ENCODE assay signal across 8 cellular contexts in the genomic region with DNA sequence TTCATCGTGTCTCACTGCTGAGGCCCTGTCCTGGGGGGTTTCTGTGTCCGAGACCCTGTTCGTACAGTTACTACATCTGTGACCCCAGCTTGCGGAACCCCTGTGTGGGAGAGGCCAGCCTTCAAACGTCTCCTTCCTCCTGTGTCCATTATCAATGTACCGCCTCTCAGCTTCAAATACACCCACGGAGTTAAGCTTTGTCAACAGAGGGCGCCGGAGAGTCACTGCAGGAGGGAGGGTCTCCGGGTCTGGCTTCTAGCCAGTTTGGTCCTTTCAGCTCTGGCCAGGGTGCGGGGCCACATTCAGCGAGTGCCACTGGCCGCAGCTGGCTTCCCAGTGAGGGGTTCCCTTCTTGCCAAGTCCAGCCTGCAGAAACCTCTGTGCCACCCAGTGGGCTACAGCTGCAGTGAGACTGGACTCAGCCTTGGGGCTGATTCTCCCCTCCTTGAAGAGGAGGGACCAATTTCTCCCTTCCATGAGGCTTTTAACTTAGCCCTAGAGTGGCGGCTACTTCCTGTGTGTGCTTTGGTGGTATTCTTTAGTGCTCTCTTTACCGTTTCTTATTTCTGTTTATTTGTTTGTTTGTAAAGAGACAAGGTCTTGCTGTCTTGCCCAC. TPM values are rescaled to one million over a fixed set of nuclear protein-coding genes. Genes with fewer than 3 reads are reported as not detected.
DNase-seq lines count a peak whose midpoint lies in the region; ATAC-seq and TF ChIP-seq lines count a peak whose summit lies in the region.
"Not testable (repeated sequence)": the region's sequence is repeated elsewhere in the genome, so short reads cannot be mapped to it uniquely, and the experiment has no call there.

No MANE protein-coding gene starts in this region.

- H3K4me3 ChIP-seq in Caco-2 (ENCODE audit: low read depth, low read length); HCT116 (replicated peaks in 1 of 2; ENCODE audit: low read depth in 1 of 2, low read length in 2 of 2); fibroblast of mammary gland (ENCODE audit: control insufficient read depth, low read depth, low read length); lower lobe of right lung: not testable (repeated sequence)

- H2AFZ ChIP-seq in HCT116 (ENCODE audit: low read depth, low read length, poor library complexity, severe bottlenecking), result not testable (repeated sequence)

- not testable (repeated sequence) for H3K27me3 ChIP-seq in Caco-2 (replicated peaks; ENCODE audit: control insufficient read depth, insufficient read depth, low read length); HCT116 (ENCODE audit: insufficient read depth, low read length); lower lobe of right lung (ENCODE audit: low read depth)

- not testable (repeated sequence) for H3K27ac Mint-ChIP-seq in Caco-2 (ENCODE audit: unreplicated experiment); activated T-helper 1 cell treated with anti-CD3 and anti-CD28 coated beads, Interleukin-12 subunit alpha, Interleukin-12 subunit beta, Interleukin-2, Interleukin-4 antibody, amounts not matched to agents 30 ng/mL and 10 ng/mL and 1 ng/mL, durations not matched to agents 14 hours and 24 hours and 36 hours

- DNase-seq in Caco-2 (peak in 1 of 2 experiments; percentile 58), HCT116 (ENCODE audit: low read depth, low spot score) (peak; percentile 37), NCI-H2081 (lab: John Stamatoyannopoulos, UW) (peak; percentile 5 to 13), SKM-1 treated with dmso at 0.1 percent for 144 hours (lab: John Stamatoyannopoulos, UW; ENCODE audit: unreplicated experiment) (peak; percentile 62), fibroblast of mammary gland (ENCODE audit: low read depth) (peak; percentile 7)
- DNase-seq in activated T-helper 1 cell treated with anti-CD3 and anti-CD28 coated beads, Interleukin-12 subunit alpha, Interleukin-12 subunit beta, Interleukin-2, Interleukin-4 antibody, amounts not matched to agents 30 ng/mL and 10 ng/mL and 1 ng/mL, durations not matched to agents 14 hours and 24 hours and 36 hours (ENCODE audit: low spot score), result peak; percentile 22
- DNase-seq in lower lobe of right lung, result not testable (repeated sequence)
- peak; percentile 23 for DNase-seq in stimulated activated CD4-positive, alpha-beta T cell treated with anti-CD3 and anti-CD28 coated beads, Interleukin-4, amount 100 ng/mL, for 1 hour

- not testable (repeated sequence) for H3K27me3 Mint-ChIP-seq in Caco-2 (ENCODE audit: insufficient read depth, unreplicated experiment); activated T-helper 1 cell treated with anti-CD3 and anti-CD28 coated beads, Interleukin-12 subunit alpha, Interleukin-12 subunit beta, Interleukin-2, Interleukin-4 antibody, amounts not matched to agents 30 ng/mL and 10 ng/mL and 1 ng/mL, durations not matched to agents 14 hours and 24 hours and 36 hours (ENCODE audit: insufficient read depth)

- not testable (repeated sequence) for H3K4me1 Mint-ChIP-seq in Caco-2 (ENCODE audit: low read depth, unreplicated experiment); activated T-helper 1 cell treated with anti-CD3 and anti-CD28 coated beads, Interleukin-12 subunit alpha, Interleukin-12 subunit beta, Interleukin-2, Interleukin-4 antibody, amounts not matched to agents 30 ng/mL and 10 ng/mL and 1 ng/mL, durations not matched to agents 14 hours and 24 hours and 36 hours (ENCODE audit: low read depth)

- not testable (repeated sequence) for H3K9ac ChIP-seq in HCT116 (ENCODE audit: low read length)

- H3K36me3 Mint-ChIP-seq in Caco-2 (ENCODE audit: insufficient read depth, unreplicated experiment); activated T-helper 1 cell treated with anti-CD3 and anti-CD28 coated beads, Interleukin-12 subunit alpha, Interleukin-12 subunit beta, Interleukin-2, Interleukin-4 antibody, amounts not matched to agents 30 ng/mL and 10 ng/mL and 1 ng/mL, durations not matched to agents 14 hours and 24 hours and 36 hours (ENCODE audit: low read depth): not testable (repeated sequence)

- not testable (repeated sequence) for H3K4me1 ChIP-seq in Caco-2; HCT116 (ENCODE audit: control insufficient read depth in 1 of 2, insufficient read depth in 2 of 2, low read length in 2 of 2); lower lobe of right lung

- not testable (repeated sequence) for H4K20me1 ChIP-seq in HCT116 (ENCODE audit: insufficient read depth)

- TF ChIP-seq CTCF in Caco-2 (IDR thresholded peaks at IDR 0.05; ENCODE audit: insufficient read depth in 1 of 2, low read depth in 1 of 2, low read length in 1 of 2, severe bottlenecking in 1 of 2, unreplicated experiment in 1 of 2) (peak; percentile 57), HCT116 (IDR thresholded peaks at IDR 0.05 in 2 of 3, conservative IDR thresholded peaks at IDR 0.05 in 1 of 3; ENCODE audit: borderline replicate concordance in 1 of 3, insufficient read depth in 1 of 3, low read depth in 2 of 3, low read length in 2 of 3) (peak; percentile 46 to 67 (median 57); a peak in 5 of 6 replicates), fibroblast of mammary gland (conservative IDR thresholded peaks at IDR 0.05; ENCODE audit: control insufficient read depth, insufficient read depth, low read depth, low read length) (peak; percentile 37)
- not testable (repeated sequence) for TF ChIP-seq CTCF in lower lobe of right lung (IDR thresholded peaks at IDR 0.05)

- H3K9me2 ChIP-seq in HCT116 (ENCODE audit: insufficient read depth), result not testable (repeated sequence)

- peak; percentile 53; the same call in 1 of the 2 replicates for TF ChIP-seq RAD21 in HCT116 (IDR thresholded peaks at IDR 0.05; ENCODE audit: low read depth)

- BruUV-seq in Caco-2 (replicated peaks; lab: Mats Ljungman, UMichigan); HCT116 (replicated peaks; lab: Mats Ljungman, UMichigan): not testable (repeated sequence)

- CTCF ChIA-PET in Caco-2 (lab: Charles Lee), result interaction anchor here (1.1 kb wide), 1 partner anchor 89 kb away, joined by 8 read pairs; the partner anchor contains the start of gene PSMC4
- CTCF ChIA-PET in HCT116 (lab: Charles Lee), result not testable (repeated sequence)

- not testable (repeated sequence) for TF ChIP-seq POLR2A in HCT116 (IDR thresholded peaks at IDR 0.05; ENCODE audit: borderline replicate concordance, extremely low read depth, insufficient read depth, insufficient read length)

- ATAC-seq in HCT116 (peak; percentile 95), lower lobe of right lung (peak; percentile 64 to 70)

- H3K9me3 ChIP-seq in Caco-2; HCT116 (ENCODE audit: control insufficient read depth in 1 of 2, insufficient read depth in 1 of 2, low read depth in 1 of 2, low read length in 2 of 2); lower lobe of right lung: not testable (repeated sequence)

- not testable (repeated sequence) for H3K79me2 ChIP-seq in HCT116 (ENCODE audit: insufficient read depth, low read length)

- POLR2A ChIA-PET in Caco-2 (lab: Charles Lee), result interaction anchor here (0.6 kb wide), 1 partner anchor 89 kb away, joined by 4 read pairs; the partner anchor contains the start of gene PSMC4
- POLR2A ChIA-PET in HCT116 (lab: Charles Lee), result not testable (repeated sequence)

- H3K4me3 Mint-ChIP-seq in Caco-2 (ENCODE audit: unreplicated experiment); activated T-helper 1 cell treated with anti-CD3 and anti-CD28 coated beads, Interleukin-12 subunit alpha, Interleukin-12 subunit beta, Interleukin-2, Interleukin-4 antibody, amounts not matched to agents 30 ng/mL and 10 ng/mL and 1 ng/mL, durations not matched to agents 14 hours and 24 hours and 36 hours: not testable (repeated sequence)

- intact Hi-C loops in Caco-2 (cut with micrococcal nuclease; ENCODE audit: unreplicated experiment); HCT116 (cut with micrococcal nuclease); activated T-helper 1 cell treated with anti-CD3 and anti-CD28 coated beads, Interleukin-12 subunit alpha, Interleukin-12 subunit beta, Interleukin-2, Interleukin-4 antibody, amounts not matched to agents 30 ng/mL and 10 ng/mL and 1 ng/mL, durations not matched to agents 14 hours and 24 hours and 36 hours (cut with micrococcal nuclease); lower lobe of right lung (cut with DNase I): not testable (repeated sequence)

- H3K9me3 Mint-ChIP-seq in Caco-2 (ENCODE audit: unreplicated experiment); activated T-helper 1 cell treated with anti-CD3 and anti-CD28 coated beads, Interleukin-12 subunit alpha, Interleukin-12 subunit beta, Interleukin-2, Interleukin-4 antibody, amounts not matched to agents 30 ng/mL and 10 ng/mL and 1 ng/mL, durations not matched to agents 14 hours and 24 hours and 36 hours: not testable (repeated sequence)

- H3K36me3 ChIP-seq in Caco-2 (ENCODE audit: control insufficient read depth, insufficient read depth, low read length); HCT116 (ENCODE audit: control insufficient read depth in 1 of 2, insufficient read depth in 2 of 2, low read length in 2 of 2); lower lobe of right lung: not testable (repeated sequence)

- RAD21 ChIA-PET in HCT116 (lab: Charles Lee; ENCODE audit: low non-redundant PET in 1 of 2, low total read pairs in 2 of 2, uncharacterized antibody in 2 of 2, unreplicated experiment in 2 of 2), result not testable (repeated sequence)

- not testable (repeated sequence) for H3K4me2 ChIP-seq in HCT116 (ENCODE audit: low read length)

- not testable (repeated sequence) for H3K27ac ChIP-seq in HCT116 (ENCODE audit: low read depth, low read length); lower lobe of right lung

RNA-seq across cellular contexts. Expression of gene FBL, which starts 35.4 kb away (rescaled TPM):
- total RNA-seq in Caco-2 (2022), result 374 and 411 TPM in 2 replicates
- 554 TPM for total RNA-seq in HCT116 (2021; ENCODE audit: unreplicated experiment)
- polyA plus RNA-seq in HCT116 (2012), result 750 and 878 TPM in 2 replicates
- total RNA-seq in activated T-helper 1 cell treated with anti-CD3 and anti-CD28 coated beads, Interleukin-12 subunit alpha, Interleukin-12 subunit beta, Interleukin-2, Interleukin-4 antibody, amounts not matched to agents 30 ng/mL and 10 ng/mL and 1 ng/mL, durations not matched to agents 14 hours and 24 hours and 36 hours, result 526 and 528 TPM in 2 replicates
- total RNA-seq in lower lobe of right lung, result 117 TPM

RNA-seq across cellular contexts. Expression of gene DYRK1B, which starts 47.6 kb away (rescaled TPM):
- total RNA-seq in Caco-2 (2022) (4.8 and 5.4 TPM in 2 replicates), HCT116 (2021; ENCODE audit: unreplicated experiment) (7.3 TPM), lower lobe of right lung (28.4 TPM)
- polyA plus RNA-seq in HCT116 (2012), result 3.7 and 3.8 TPM in 2 replicates
- total RNA-seq in activated T-helper 1 cell treated with anti-CD3 and anti-CD28 coated beads, Interleukin-12 subunit alpha, Interleukin-12 subunit beta, Interleukin-2, Interleukin-4 antibody, amounts not matched to agents 30 ng/mL and 10 ng/mL and 1 ng/mL, durations not matched to agents 14 hours and 24 hours and 36 hours, result 4.2 and 5.5 TPM in 2 replicates

RNA-seq across cellular contexts. Expression of gene FCGBP, which starts 52.8 kb away (rescaled TPM):
- total RNA-seq in Caco-2 (2022), result 0.16 and 0.26 TPM in 2 replicates
- total RNA-seq in HCT116 (2021; ENCODE audit: unreplicated experiment), result 5.7 TPM
- polyA plus RNA-seq in HCT116 (2012), result 2.0 and 2.4 TPM in 2 replicates
- 2.2 and 3.1 TPM in 2 replicates for total RNA-seq in activated T-helper 1 cell treated with anti-CD3 and anti-CD28 coated beads, Interleukin-12 subunit alpha, Interleukin-12 subunit beta, Interleukin-2, Interleukin-4 antibody, amounts not matched to agents 30 ng/mL and 10 ng/mL and 1 ng/mL, durations not matched to agents 14 hours and 24 hours and 36 hours
- total RNA-seq in lower lobe of right lung, result 95.3 TPM

Comparison
In these comparisons a context has a peak if more than half of its experiments do, and no peak if none do; other contexts are left out.
1. RNA of gene FCGBP, which starts 52.8 kb away (total RNA-seq): 95.3 TPM in lower lobe of right lung (single experiment); 5.7 TPM in HCT116 (single experiment), 2.2 to 3.1 TPM in activated T-helper 1 cell treated with anti-CD3 and anti-CD28 coated beads, Interleukin-12 subunit alpha, Interleukin-12 subunit beta, Interleukin-2, Interleukin-4 antibody, amounts not matched to agents 30 ng/mL and 10 ng/mL and 1 ng/mL, durations not matched to agents 14 hours and 24 hours and 36 hours and 0.16 to 0.26 TPM in Caco-2; every median in the first group is over 10 times any median in the second.